Comparison of ENCODE assay signal across 1 cellular context in the genomic region with DNA sequence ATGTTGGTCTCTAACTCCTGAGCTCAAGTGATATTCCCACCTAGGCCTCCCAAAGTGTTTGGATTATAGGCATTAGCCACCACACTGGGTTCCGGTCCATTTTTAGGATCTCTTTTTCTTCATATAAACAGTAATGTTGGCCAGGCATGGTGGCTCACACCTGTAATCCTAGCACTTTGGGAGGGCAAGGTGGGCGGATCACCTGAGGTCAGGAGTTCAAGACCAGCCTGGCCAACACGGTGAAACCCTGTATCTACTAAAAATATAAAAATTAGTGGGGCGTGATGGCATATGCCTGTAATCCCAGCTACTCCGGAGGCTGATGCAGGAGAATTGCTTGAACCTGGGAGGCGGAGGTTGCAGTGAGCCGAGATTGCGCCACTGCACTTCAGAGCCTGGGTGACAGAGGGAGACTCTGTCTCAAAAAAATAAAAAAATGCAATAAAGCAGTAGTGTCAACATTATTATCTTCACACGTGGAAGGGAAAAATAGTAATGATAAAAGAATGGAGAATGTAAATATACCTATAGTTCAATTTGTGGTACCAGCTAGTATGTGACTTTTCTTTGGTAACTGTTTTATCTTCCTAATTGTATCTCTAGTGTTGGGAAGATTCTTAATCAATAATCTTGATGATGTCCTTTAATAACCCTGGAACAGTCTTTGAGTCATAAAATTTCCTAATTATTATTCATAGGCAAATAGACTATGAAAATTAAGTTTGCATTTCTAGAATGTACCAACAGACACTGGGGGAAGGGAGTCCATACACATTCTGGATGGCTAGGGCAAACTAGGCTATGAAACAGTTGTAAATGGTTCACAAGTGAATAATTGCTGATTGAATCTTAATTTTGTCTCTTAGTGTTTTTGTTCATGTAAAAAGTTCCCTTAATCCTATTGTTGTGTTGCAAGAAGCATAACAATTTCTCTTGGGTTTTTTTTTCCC.
TF ChIP-seq lines count a peak whose summit lies in the region.

No MANE protein-coding gene starts in this region.

TF ChIP-seq in HepG2, 621 proteins besides CTCF, POLR2A, EP300 and RAD21 (continued from another document and continues in another):
- TF ChIP-seq, protein P1, sequence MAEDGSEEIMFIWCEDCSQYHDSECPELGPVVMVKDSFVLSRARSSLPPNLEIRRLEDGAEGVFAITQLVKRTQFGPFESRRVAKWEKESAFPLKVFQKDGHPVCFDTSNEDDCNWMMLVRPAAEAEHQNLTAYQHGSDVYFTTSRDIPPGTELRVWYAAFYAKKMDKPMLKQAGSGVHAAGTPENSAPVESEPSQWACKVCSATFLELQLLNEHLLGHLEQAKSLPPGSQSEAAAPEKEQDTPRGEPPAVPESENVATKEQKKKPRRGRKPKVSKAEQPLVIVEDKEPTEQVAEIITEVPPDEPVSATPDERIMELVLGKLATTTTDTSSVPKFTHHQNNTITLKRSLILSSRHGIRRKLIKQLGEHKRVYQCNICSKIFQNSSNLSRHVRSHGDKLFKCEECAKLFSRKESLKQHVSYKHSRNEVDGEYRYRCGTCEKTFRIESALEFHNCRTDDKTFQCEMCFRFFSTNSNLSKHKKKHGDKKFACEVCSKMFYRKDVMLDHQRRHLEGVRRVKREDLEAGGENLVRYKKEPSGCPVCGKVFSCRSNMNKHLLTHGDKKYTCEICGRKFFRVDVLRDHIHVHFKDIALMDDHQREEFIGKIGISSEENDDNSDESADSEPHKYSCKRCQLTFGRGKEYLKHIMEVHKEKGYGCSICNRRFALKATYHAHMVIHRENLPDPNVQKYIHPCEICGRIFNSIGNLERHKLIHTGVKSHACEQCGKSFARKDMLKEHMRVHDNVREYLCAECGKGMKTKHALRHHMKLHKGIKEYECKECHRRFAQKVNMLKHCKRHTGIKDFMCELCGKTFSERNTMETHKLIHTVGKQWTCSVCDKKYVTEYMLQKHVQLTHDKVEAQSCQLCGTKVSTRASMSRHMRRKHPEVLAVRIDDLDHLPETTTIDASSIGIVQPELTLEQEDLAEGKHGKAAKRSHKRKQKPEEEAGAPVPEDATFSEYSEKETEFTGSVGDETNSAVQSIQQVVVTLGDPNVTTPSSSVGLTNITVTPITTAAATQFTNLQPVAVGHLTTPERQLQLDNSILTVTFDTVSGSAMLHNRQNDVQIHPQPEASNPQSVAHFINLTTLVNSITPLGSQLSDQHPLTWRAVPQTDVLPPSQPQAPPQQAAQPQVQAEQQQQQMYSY (CRISPR knock-in tag; IDR thresholded peaks at IDR 0.05), result no peak
- TF ChIP-seq ZNF326 (CRISPR knock-in tag; IDR thresholded peaks at IDR 0.05; ENCODE audit: borderline replicate concordance) (no peak), SYNCRIP (IDR thresholded peaks at IDR 0.05; ENCODE audit: insufficient read depth, low read depth, low read length) (no peak), GATA4 (IDR thresholded peaks at IDR 0.05; ENCODE audit: borderline replicate concordance, low read depth) (no peak), WIZ (CRISPR knock-in tag; IDR thresholded peaks at IDR 0.05) (no peak), DR1 (CRISPR knock-in tag; IDR thresholded peaks at IDR 0.05) (no peak), ATF7-NPFF (CRISPR knock-in tag; IDR thresholded peaks at IDR 0.05; ENCODE audit: low read depth) (no peak), SMAD1 (CRISPR knock-in tag; IDR thresholded peaks at IDR 0.05; ENCODE audit: borderline replicate concordance, low read depth) (no peak), HNRNPL (IDR thresholded peaks at IDR 0.05; ENCODE audit: low read depth, low read length) (no peak), ZNF546 (CRISPR knock-in tag; conservative IDR thresholded peaks at IDR 0.05) (no peak), RFX1 (IDR thresholded peaks at IDR 0.05) (no peak), ZNF670 (CRISPR knock-in tag; IDR thresholded peaks at IDR 0.05; ENCODE audit: borderline replicate concordance) (no peak), ZSCAN21 (CRISPR knock-in tag; IDR thresholded peaks at IDR 0.05; ENCODE audit: borderline replicate concordance) (no peak), ZNF430 (CRISPR knock-in tag; IDR thresholded peaks at IDR 0.05) (no peak), FOXK2 (IDR thresholded peaks at IDR 0.05) (no peak), NR2C2 (CRISPR knock-in tag; IDR thresholded peaks at IDR 0.05; ENCODE audit: borderline replicate concordance) (0 out of 2 replicates have a peak, but pooled peaks have one; percentile 21), ZNF33A (CRISPR knock-in tag; IDR thresholded peaks at IDR 0.05; ENCODE audit: borderline replicate concordance) (no peak), BRCA1 (CRISPR knock-in tag; IDR thresholded peaks at IDR 0.05) (no peak), ELF3 (CRISPR knock-in tag; IDR thresholded peaks at IDR 0.05) (no peak), ZSCAN25 (CRISPR knock-in tag; IDR thresholded peaks at IDR 0.05) (no peak), ATF7 (IDR thresholded peaks at IDR 0.05) (no peak), ATF7 (CRISPR knock-in tag; IDR thresholded peaks at IDR 0.05) (no peak), TBX3 (IDR thresholded peaks at IDR 0.05; ENCODE audit: borderline replicate concordance) (no peak), U2AF2 (IDR thresholded peaks at IDR 0.05; ENCODE audit: low read depth, low read length) (no peak), ZNF629 (CRISPR knock-in tag; conservative IDR thresholded peaks at IDR 0.05) (no peak), MAFK (conservative IDR thresholded peaks at IDR 0.05 in 1 of 2, IDR thresholded peaks at IDR 0.05 in 1 of 2; ENCODE audit: low read length in 2 of 2) (peak; percentile 18 to 35; a peak in 2 of 4 replicates), ZNF337 (CRISPR knock-in tag; IDR thresholded peaks at IDR 0.05; ENCODE audit: borderline replicate concordance, low read depth) (no peak), ZNF773 (CRISPR knock-in tag; IDR thresholded peaks at IDR 0.05; ENCODE audit: borderline replicate concordance) (no peak), ZNF850 (CRISPR knock-in tag; conservative IDR thresholded peaks at IDR 0.05) (no peak), ZNF839 (CRISPR knock-in tag; IDR thresholded peaks at IDR 0.05; ENCODE audit: borderline replicate concordance) (no peak), POLR2G (IDR thresholded peaks at IDR 0.05; ENCODE audit: low read depth, low read length) (no peak), ZNF605 (CRISPR knock-in tag; IDR thresholded peaks at IDR 0.05) (no peak), NFKB2 (CRISPR knock-in tag; IDR thresholded peaks at IDR 0.05; ENCODE audit: borderline replicate concordance) (no peak), ZFYVE20 (CRISPR knock-in tag; IDR thresholded peaks at IDR 0.05; ENCODE audit: borderline replicate concordance, low read depth) (no peak), KAT7 (CRISPR knock-in tag; IDR thresholded peaks at IDR 0.05; ENCODE audit: borderline replicate concordance) (no peak), SAP130 (CRISPR knock-in tag; IDR thresholded peaks at IDR 0.05; ENCODE audit: low read depth) (no peak), JDP2 (CRISPR knock-in tag; IDR thresholded peaks at IDR 0.05; ENCODE audit: borderline replicate concordance) (no peak), NFE2 (CRISPR knock-in tag; IDR thresholded peaks at IDR 0.05) (no peak)
- TF ChIP-seq, protein P2, sequence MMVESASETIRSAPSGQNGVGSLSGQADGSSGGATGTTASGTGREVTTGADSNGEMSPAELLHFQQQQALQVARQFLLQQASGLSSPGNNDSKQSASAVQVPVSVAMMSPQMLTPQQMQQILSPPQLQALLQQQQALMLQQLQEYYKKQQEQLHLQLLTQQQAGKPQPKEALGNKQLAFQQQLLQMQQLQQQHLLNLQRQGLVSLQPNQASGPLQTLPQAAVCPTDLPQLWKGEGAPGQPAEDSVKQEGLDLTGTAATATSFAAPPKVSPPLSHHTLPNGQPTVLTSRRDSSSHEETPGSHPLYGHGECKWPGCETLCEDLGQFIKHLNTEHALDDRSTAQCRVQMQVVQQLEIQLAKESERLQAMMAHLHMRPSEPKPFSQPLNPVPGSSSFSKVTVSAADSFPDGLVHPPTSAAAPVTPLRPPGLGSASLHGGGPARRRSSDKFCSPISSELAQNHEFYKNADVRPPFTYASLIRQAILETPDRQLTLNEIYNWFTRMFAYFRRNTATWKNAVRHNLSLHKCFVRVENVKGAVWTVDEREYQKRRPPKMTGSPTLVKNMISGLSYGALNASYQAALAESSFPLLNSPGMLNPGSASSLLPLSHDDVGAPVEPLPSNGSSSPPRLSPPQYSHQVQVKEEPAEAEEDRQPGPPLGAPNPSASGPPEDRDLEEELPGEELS (CRISPR knock-in tag; IDR thresholded peaks at IDR 0.05), result 0 out of 2 replicates have a peak, but pooled peaks have one; percentile 37
- TF ChIP-seq, protein P3, sequence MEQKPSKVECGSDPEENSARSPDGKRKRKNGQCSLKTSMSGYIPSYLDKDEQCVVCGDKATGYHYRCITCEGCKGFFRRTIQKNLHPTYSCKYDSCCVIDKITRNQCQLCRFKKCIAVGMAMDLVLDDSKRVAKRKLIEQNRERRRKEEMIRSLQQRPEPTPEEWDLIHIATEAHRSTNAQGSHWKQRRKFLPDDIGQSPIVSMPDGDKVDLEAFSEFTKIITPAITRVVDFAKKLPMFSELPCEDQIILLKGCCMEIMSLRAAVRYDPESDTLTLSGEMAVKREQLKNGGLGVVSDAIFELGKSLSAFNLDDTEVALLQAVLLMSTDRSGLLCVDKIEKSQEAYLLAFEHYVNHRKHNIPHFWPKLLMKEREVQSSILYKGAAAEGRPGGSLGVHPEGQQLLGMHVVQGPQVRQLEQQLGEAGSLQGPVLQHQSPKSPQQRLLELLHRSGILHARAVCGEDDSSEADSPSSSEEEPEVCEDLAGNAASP (CRISPR knock-in tag; IDR thresholded peaks at IDR 0.05; ENCODE audit: borderline replicate concordance), result no peak
- TF ChIP-seq, protein P4, sequence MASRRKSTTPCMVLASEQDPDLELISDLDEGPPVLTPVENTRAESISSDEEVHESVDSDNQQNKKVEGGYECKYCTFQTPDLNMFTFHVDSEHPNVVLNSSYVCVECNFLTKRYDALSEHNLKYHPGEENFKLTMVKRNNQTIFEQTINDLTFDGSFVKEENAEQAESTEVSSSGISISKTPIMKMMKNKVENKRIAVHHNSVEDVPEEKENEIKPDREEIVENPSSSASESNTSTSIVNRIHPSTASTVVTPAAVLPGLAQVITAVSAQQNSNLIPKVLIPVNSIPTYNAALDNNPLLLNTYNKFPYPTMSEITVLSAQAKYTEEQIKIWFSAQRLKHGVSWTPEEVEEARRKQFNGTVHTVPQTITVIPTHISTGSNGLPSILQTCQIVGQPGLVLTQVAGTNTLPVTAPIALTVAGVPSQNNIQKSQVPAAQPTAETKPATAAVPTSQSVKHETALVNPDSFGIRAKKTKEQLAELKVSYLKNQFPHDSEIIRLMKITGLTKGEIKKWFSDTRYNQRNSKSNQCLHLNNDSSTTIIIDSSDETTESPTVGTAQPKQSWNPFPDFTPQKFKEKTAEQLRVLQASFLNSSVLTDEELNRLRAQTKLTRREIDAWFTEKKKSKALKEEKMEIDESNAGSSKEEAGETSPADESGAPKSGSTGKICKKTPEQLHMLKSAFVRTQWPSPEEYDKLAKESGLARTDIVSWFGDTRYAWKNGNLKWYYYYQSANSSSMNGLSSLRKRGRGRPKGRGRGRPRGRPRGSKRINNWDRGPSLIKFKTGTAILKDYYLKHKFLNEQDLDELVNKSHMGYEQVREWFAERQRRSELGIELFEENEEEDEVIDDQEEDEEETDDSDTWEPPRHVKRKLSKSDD (CRISPR knock-in tag; IDR thresholded peaks at IDR 0.05; ENCODE audit: low read depth), result no peak
- TF ChIP-seq, protein P5, sequence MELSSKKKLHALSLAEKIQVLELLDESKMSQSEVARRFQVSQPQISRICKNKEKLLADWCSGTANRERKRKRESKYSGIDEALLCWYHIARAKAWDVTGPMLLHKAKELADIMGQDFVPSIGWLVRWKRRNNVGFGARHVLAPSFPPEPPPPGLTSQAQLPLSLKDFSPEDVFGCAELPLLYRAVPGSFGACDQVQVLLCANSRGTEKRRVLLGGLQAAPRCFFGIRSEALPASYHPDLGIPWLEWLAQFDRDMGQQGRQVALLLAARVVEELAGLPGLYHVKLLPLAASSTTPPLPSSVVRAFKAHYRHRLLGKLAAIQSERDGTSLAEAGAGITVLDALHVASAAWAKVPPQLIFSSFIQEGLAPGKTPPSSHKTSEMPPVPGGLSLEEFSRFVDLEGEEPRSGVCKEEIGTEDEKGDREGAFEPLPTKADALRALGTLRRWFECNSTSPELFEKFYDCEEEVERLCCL (CRISPR knock-in tag; IDR thresholded peaks at IDR 0.05; ENCODE audit: borderline replicate concordance), result no peak
- TF ChIP-seq, protein P6, sequence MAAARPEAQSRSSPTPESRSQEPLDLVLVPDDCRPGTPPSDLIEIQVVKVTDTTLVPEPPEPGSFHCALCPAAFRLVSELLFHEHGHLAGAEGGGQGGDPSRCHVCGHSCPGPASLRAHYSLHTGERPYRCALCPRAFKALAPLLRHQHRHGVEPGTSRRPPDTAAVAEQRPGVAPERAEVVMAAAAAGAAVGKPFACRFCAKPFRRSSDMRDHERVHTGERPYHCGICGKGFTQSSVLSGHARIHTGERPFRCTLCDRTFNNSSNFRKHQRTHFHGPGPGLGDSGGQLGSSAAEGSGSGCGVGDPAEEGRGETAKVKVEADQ (CRISPR knock-in tag; IDR thresholded peaks at IDR 0.05; ENCODE audit: borderline replicate concordance), result no peak
- TF ChIP-seq, protein P7, sequence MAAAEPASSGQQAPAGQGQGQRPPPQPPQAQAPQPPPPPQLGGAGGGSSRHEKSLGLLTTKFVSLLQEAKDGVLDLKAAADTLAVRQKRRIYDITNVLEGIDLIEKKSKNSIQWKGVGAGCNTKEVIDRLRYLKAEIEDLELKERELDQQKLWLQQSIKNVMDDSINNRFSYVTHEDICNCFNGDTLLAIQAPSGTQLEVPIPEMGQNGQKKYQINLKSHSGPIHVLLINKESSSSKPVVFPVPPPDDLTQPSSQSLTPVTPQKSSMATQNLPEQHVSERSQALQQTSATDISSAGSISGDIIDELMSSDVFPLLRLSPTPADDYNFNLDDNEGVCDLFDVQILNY (CRISPR knock-in tag; conservative IDR thresholded peaks at IDR 0.05), result no peak
- TF ChIP-seq, protein P8, sequence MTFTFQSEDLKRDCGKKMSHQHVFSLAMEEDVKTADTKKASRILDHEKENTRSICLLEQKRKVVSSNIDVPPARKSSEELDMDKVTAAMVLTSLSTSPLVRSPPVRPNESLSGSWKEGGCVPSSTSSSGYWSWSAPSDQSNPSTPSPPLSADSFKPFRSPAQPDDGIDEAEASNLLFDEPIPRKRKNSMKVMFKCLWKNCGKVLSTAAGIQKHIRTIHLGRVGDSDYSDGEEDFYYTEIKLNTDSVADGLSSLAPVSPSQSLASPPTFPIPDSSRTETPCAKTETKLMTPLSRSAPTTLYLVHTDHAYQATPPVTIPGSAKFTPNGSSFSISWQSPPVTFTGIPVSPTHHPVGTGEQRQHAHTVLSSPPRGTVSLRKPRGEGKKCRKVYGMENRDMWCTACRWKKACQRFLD (CRISPR knock-in tag; IDR thresholded peaks at IDR 0.05; ENCODE audit: borderline replicate concordance), result no peak
- TF ChIP-seq, protein P9, sequence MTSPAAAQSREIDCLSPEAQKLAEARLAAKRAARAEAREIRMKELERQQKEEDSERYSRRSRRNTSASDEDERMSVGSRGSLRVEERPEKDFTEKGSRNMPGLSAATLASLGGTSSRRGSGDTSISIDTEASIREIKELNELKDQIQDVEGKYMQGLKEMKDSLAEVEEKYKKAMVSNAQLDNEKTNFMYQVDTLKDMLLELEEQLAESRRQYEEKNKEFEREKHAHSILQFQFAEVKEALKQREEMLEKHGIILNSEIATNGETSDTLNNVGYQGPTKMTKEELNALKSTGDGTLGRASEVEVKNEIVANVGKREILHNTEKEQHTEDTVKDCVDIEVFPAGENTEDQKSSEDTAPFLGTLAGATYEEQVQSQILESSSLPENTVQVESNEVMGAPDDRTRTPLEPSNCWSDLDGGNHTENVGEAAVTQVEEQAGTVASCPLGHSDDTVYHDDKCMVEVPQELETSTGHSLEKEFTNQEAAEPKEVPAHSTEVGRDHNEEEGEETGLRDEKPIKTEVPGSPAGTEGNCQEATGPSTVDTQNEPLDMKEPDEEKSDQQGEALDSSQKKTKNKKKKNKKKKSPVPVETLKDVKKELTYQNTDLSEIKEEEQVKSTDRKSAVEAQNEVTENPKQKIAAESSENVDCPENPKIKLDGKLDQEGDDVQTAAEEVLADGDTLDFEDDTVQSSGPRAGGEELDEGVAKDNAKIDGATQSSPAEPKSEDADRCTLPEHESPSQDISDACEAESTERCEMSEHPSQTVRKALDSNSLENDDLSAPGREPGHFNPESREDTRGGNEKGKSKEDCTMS (CRISPR knock-in tag; conservative IDR thresholded peaks at IDR 0.05), result no peak
